Comparison of ENCODE assay signal across 14 cellular contexts in genomic region chr20:10414982-10415650, GRCh38. TPM values are rescaled to one million over a fixed set of nuclear protein-coding genes. Genes with fewer than 3 reads are reported as not detected.
DNase-seq lines count a peak whose midpoint lies in the region; TF ChIP-seq lines count a peak whose summit lies in the region.
"Had no signal": no experiment of that assay in that cellular context is flagged by ENCODE, and none has a peak within 500 bp of the region (broad histone marks: within the 10 kb centered on the region; RNA-seq: fewer than 3 reads in every experiment).

No MANE protein-coding gene starts in this region.

- H3K27me3 ChIP-seq in HUES64 (ENCODE audit: insufficient read depth, low read length) (no peaks in the 10 kb centered on the region), mammary epithelial cell (ENCODE audit: insufficient read depth, low read length) (no peaks in the 10 kb centered on the region)
- H3K27me3 ChIP-seq: esophagus muscularis mucosa, upper lobe of right lung had no signal

- BruUV-seq in mammary epithelial cell (replicated peaks; lab: Mats Ljungman, UMichigan): no TSS peak

- H3K9me3 ChIP-seq in HUES64 (ENCODE audit: insufficient read depth, low read depth, low read length) (no peaks in the 10 kb centered on the region), mammary epithelial cell (replicated peaks; ENCODE audit: insufficient read depth, low read length) (no peaks in the 10 kb centered on the region)
- H3K9me3 ChIP-seq: esophagus muscularis mucosa, upper lobe of right lung had no signal

- H4K20me1 ChIP-seq in mammary epithelial cell (ENCODE audit: insufficient read depth, low read length): no peaks in the 10 kb centered on the region

- no peak for TF ChIP-seq CTCF in mammary epithelial cell (conservative IDR thresholded peaks at IDR 0.05 in 1 of 2, IDR thresholded peaks at IDR 0.05 in 1 of 2; ENCODE audit: extremely low read depth in 1 of 2, insufficient read depth in 1 of 2, low read depth in 1 of 2, low read length in 2 of 2)

- no peak overlapping the region for H2AFZ ChIP-seq in mammary epithelial cell (ENCODE audit: low read depth, low read length)

- H3K4me1 ChIP-seq in HUES64 (ENCODE audit: insufficient read depth, low read length) (peaks cover 19% of the 10 kb centered on the region), mammary epithelial cell (ENCODE audit: insufficient read depth, low read length) (peaks cover 34% of the 10 kb centered on the region)
- H3K4me1 ChIP-seq: upper lobe of right lung had no signal

- CTCF ChIA-PET in mammary epithelial cell (lab: Charles Lee; ENCODE audit: low non-redundant PET): no interaction called here

- dilution Hi-C loops in mammary epithelial cell (cut with HindIII; ENCODE audit: low sequenced_read_pairs): no loop called here

- H3K9ac ChIP-seq in HUES64 (ENCODE audit: low read depth, low read length): 0 out of 2 replicates have a peak overlapping the region, but pooled peaks have one; percentile 4
- peak overlapping the region; percentile 63 for H3K9ac ChIP-seq in mammary epithelial cell (ENCODE audit: insufficient read depth, low read length)

- 85% methylated on average over 3 of the region's 3 CpGs for WGBS in HUES64
- 2% methylated on average over 3 of the region's 3 CpGs for WGBS in mammary epithelial cell (ENCODE audit: low coverage, missing lambda C conversion rate)

- intact Hi-C loops in mammary epithelial cell (cut with micrococcal nuclease): loop anchor here (5.0 to 10.0 kb wide), 2 partner anchors 110 to 198 kb away; partner anchors contain the start of gene SNAP25

- H3K36me3 ChIP-seq in HUES64 (ENCODE audit: insufficient read depth, low read length) (peaks cover 60% of the 10 kb centered on the region), mammary epithelial cell (ENCODE audit: insufficient read depth, low read length) (peaks cover 6% of the 10 kb centered on the region)

- H3K27ac ChIP-seq in HUES64 (ENCODE audit: low read depth, low read length): no peak overlapping the region
- H3K27ac ChIP-seq in mammary epithelial cell (ENCODE audit: insufficient read depth, low read depth, low read length): peak overlapping the region; percentile 93
- H3K27ac ChIP-seq: esophagus muscularis mucosa, upper lobe of right lung had no signal

- peak overlapping the region; percentile 74 for H3K4me2 ChIP-seq in mammary epithelial cell (ENCODE audit: insufficient read depth, low read depth, low read length)

- no peak overlapping the region for H3K4me3 ChIP-seq in HUES64 (ENCODE audit: low read length)
- no peak overlapping the region for H3K4me3 ChIP-seq in mammary epithelial cell (replicated peaks in 1 of 3; ENCODE audit: insufficient read depth in 1 of 3, low read depth in 2 of 3, low read length in 3 of 3)
- H3K4me3 ChIP-seq: esophagus muscularis mucosa, lung, upper lobe of right lung had no signal

- H3K79me2 ChIP-seq in mammary epithelial cell (ENCODE audit: insufficient read depth, low read length): peaks cover 42% of the 10 kb centered on the region

- DNase-seq in EL: peak; percentile 65
- peak; percentile 83 for DNase-seq in mammary epithelial cell
- DNase-seq in lung microvascular endothelial cell (ENCODE audit: low read depth in 2 of 2): peak; percentile 54 to 88
- DNase-seq in NCI-H774 (lab: John Stamatoyannopoulos, UW): no peak
- DNase-seq in GF-D8 (lab: John Stamatoyannopoulos, UW): no peak
- DNase-seq in NCI-H345 treated with DMSO at 0.1 percent for 48 hours (lab: John Stamatoyannopoulos, UW; ENCODE audit: unreplicated experiment): no peak
- DNase-seq: activated naive CD8-positive, alpha-beta T cell treated with anti-CD3 and anti-CD28 coated beads, Interleukin-2, amount 50 U/mL, for 24 hours; nephron progenitor cell; stimulated activated naive CD4-positive, alpha-beta T cell; T-helper 1 cell; upper lobe of right lung had no signal

- in situ Hi-C loops in mammary epithelial cell (cut with MboI; ENCODE audit: low sequenced_read_pairs in 2 of 2): no loop called here

RNA-seq across cellular contexts. Expression of gene MKKS, which starts 18.9 kb away (rescaled TPM):
- polyA plus RNA-seq in HUES64 (2013, experiment 1 of 2): 15.4 TPM
- 18.9 TPM for polyA plus RNA-seq in HUES64 (2013, experiment 2 of 2)
- 10 to 100 TPM; 14.0 to 23.4 TPM for total RNA-seq in mammary epithelial cell
- 12.5 TPM for polyA plus RNA-seq in mammary epithelial cell
- 6.5 TPM for polyA minus RNA-seq in mammary epithelial cell
- 3.6 and 3.7 TPM in 2 replicates for total RNA-seq in lung microvascular endothelial cell

RNA-seq across cellular contexts. Expression of gene SLX4IP, which starts 20.0 kb away (rescaled TPM):
- polyA plus RNA-seq in HUES64 (2013, experiment 1 of 2): 4.0 TPM
- polyA plus RNA-seq in HUES64 (2013, experiment 2 of 2): 4.1 TPM
- total RNA-seq in mammary epithelial cell (1 to 10 TPM; 6.8 to 10.0 TPM), lung microvascular endothelial cell (1.7 and 2.6 TPM in 2 replicates)
- 1.9 TPM for polyA plus RNA-seq in mammary epithelial cell
- 6.3 TPM for polyA minus RNA-seq in mammary epithelial cell

Comparison
In these comparisons a context has a peak if more than half of its experiments do, and no peak if none do; other contexts are left out.
1. DNase-seq: peak in EL (single experiment), mammary epithelial cell (single experiment) and lung microvascular endothelial cell (2 of 2); none in NCI-H774 (single experiment), GF-D8 (single experiment) and NCI-H345 treated with DMSO at 0.1 percent for 48 hours (single experiment).